14 cellular contexts compared by ENCODE assay signal in genomic region chr6:4380881-4381281, GRCh38.
"Had no signal": no experiment of that assay in that cellular context is flagged by ENCODE, and none has a peak within 500 bp of the region (broad histone marks: within the 10 kb centered on the region; RNA-seq: fewer than 3 reads in every experiment).

No MANE protein-coding gene starts in this region.

- H3K27ac ChIP-seq: neutrophil, testis had no signal

- DNase-seq: activated CD4-positive, alpha-beta T cell treated with anti-CD3 and anti-CD28 coated beads, Interleukin-2, amount 50 U/mL, for 4 hours; activated CD4-positive, CD25-positive, alpha-beta regulatory T cell treated with anti-CD3 and anti-CD28 coated beads, Interleukin-2, amount 50 U/mL, for 72 hours; activated naive CD8-positive, alpha-beta T cell treated with anti-CD3 and anti-CD28 coated beads, Interleukin-2, amount 50 U/mL, for 24 hours; activated T-cell treated with anti-CD3 and anti-CD28 coated beads, Interleukin-2, amount 50 U/mL, for 4 hours; head of caudate nucleus; naive B cell; stimulated activated CD4-positive, alpha-beta T cell treated with anti-CD3 and anti-CD28 coated beads, Interleukin-15, amount 100 ng/mL, for 24 hours; stimulated activated CD4-positive, alpha-beta T cell treated with anti-CD3 and anti-CD28 coated beads, Interleukin-4, amount 100 ng/mL, for 4 hours; stimulated activated naive CD8-positive, alpha-beta T cell treated with anti-CD3 and anti-CD28 coated beads, Interleukin-15, amount 100 ng/mL, for 72 hours; T-helper 9 cell; testis had no signal

- H3K27ac Mint-ChIP-seq: activated naive CD8-positive, alpha-beta T cell treated with anti-CD3 and anti-CD28 coated beads, Interleukin-2, amount 50 U/mL, for 24 hours; stimulated activated naive CD8-positive, alpha-beta T cell treated with anti-CD3 and anti-CD28 coated beads, Interleukin-15, amount 100 ng/mL, for 72 hours had no signal

- H3K4me3 ChIP-seq: lung, testis had no signal

- H3K27me3 ChIP-seq: neutrophil, testis had no signal

- H3K9me3 ChIP-seq: testis had no signal

- ATAC-seq: activated naive CD8-positive, alpha-beta T cell treated with anti-CD3 and anti-CD28 coated beads, Interleukin-2, amount 50 U/mL, for 24 hours; activated T-cell treated with anti-CD3 and anti-CD28 coated beads, Interleukin-2, amount 50 U/mL, for 4 hours; esophagus mucosa; stimulated activated naive CD8-positive, alpha-beta T cell treated with anti-CD3 and anti-CD28 coated beads, Interleukin-15, amount 100 ng/mL, for 72 hours had no signal

- H3K36me3 ChIP-seq: neutrophil had no signal

- H3K4me1 ChIP-seq: testis had no signal

- H3K4me3 Mint-ChIP-seq: activated naive CD8-positive, alpha-beta T cell treated with anti-CD3 and anti-CD28 coated beads, Interleukin-2, amount 50 U/mL, for 24 hours; activated T-cell treated with anti-CD3 and anti-CD28 coated beads, Interleukin-2, amount 50 U/mL, for 4 hours; stimulated activated naive CD8-positive, alpha-beta T cell treated with anti-CD3 and anti-CD28 coated beads, Interleukin-15, amount 100 ng/mL, for 72 hours had no signal

- H3K4me1 Mint-ChIP-seq: activated naive CD8-positive, alpha-beta T cell treated with anti-CD3 and anti-CD28 coated beads, Interleukin-2, amount 50 U/mL, for 24 hours; naive B cell; stimulated activated naive CD8-positive, alpha-beta T cell treated with anti-CD3 and anti-CD28 coated beads, Interleukin-15, amount 100 ng/mL, for 72 hours had no signal
